ENCODE assay signal across 22 cellular contexts in the genomic region with DNA sequence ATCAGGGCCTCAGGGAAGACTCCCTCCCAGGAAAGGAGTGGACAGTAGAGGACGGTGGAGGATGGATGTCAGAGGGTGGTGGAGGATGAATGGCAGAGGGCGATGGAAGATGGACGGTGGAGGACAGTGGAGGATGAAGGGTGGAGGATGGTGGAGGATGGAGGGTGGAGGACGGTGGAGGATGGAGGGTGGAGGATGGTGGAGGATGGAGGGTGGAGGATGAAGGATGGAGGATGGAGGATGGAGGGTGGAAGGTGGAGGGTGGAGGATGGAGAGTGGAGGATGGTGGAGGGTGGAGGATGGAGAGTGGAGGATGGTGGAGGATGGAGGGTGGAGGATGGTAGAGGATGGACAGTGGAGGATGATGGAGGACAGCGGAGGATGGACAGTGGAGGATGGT.
A peak's percentile ranks its signal among the peaks of the same experiment; 100 is the strongest.
DNase-seq lines count a peak whose midpoint lies in the region; ATAC-seq and TF ChIP-seq lines count a peak whose summit lies in the region.
"Had no signal": no experiment of that assay in that cellular context is flagged by ENCODE, and none has a peak within 500 bp of the region (broad histone marks: within the 10 kb centered on the region; RNA-seq: fewer than 3 reads in every experiment).

No MANE protein-coding gene starts in this region.

- peak overlapping the region; percentile 66 for H3K4me2 ChIP-seq in neural cell (ENCODE audit: low read length)

- H3K27me3 ChIP-seq in left ventricle myocardium inferior (ENCODE audit: low read depth), result no peaks in the 10 kb centered on the region
- H3K27me3 ChIP-seq in neural cell (ENCODE audit: insufficient read depth, low read depth, low read length), result no peaks in the 10 kb centered on the region
- H3K27me3 ChIP-seq in vagina, result no peaks in the 10 kb centered on the region
- peaks cover 0 to 6% (median 0%) of the 10 kb centered on the region in 7 donors for H3K27me3 ChIP-seq in spleen (replicated peaks in 1 of 7)
- H3K27me3 ChIP-seq: cardiac muscle cell, left lung, upper lobe of left lung had no signal

- H3K79me2 ChIP-seq in neural cell (replicated peaks; ENCODE audit: insufficient read depth, low read length), result peaks cover 14% of the 10 kb centered on the region

- no peak for DNase-seq in left ventricle myocardium inferior
- DNase-seq in left cardiac atrium, result no peak
- no peak for DNase-seq in vagina (ENCODE audit: extremely low spot score in 2 of 2)
- DNase-seq in spleen, result no peak
- no peak for DNase-seq in omental fat pad (ENCODE audit: low spot score)
- DNase-seq: activated CD4-positive, CD25-positive, alpha-beta regulatory T cell treated with anti-CD3 and anti-CD28 coated beads, Interleukin-2, amount 50 U/mL, for 72 hours; immature natural killer cell; KG1; left lung; MV-4-11; NCI-H1694; stimulated activated CD4-positive, alpha-beta T cell treated with anti-CD3 and anti-CD28 coated beads, Interleukin-12 subunit alpha, Interleukin-12 subunit beta, amount 100 ng/mL, for 4 hours; stimulated activated naive CD8-positive, alpha-beta T cell treated with anti-CD3 and anti-CD28 coated beads, Interleukin-15, amount 100 ng/mL, for 72 hours; upper lobe of left lung had no signal

- H3K27ac ChIP-seq in left ventricle myocardium inferior (replicated peaks) (peak overlapping the region; percentile 42), cingulate gyrus (ENCODE audit: low read depth, low read length) (peak overlapping the region; percentile 55), neural cell (ENCODE audit: low read length) (peak overlapping the region; percentile 100), vagina (peak overlapping the region; percentile 7), spleen (peak overlapping the region in 3 of 8 donors; percentile 31 to 56 (median 39))
- H3K27ac ChIP-seq: C4-2B, cardiac muscle cell, epithelial cell of prostate, left lung, upper lobe of left lung had no signal

- ATAC-seq in left cardiac atrium, result no peak
- ATAC-seq in HG02610 (IDR thresholded peaks at IDR 0.05; ENCODE audit: unreplicated experiment), result no peak
- ATAC-seq in omental fat pad (ENCODE audit: low FRiP score), result no peak
- ATAC-seq: activated CD8-positive, alpha-beta T cell treated with anti-CD3 and anti-CD28 coated beads for 36 hours; HCT116; left lung; stimulated activated naive CD8-positive, alpha-beta T cell treated with anti-CD3 and anti-CD28 coated beads, Interleukin-15, amount 100 ng/mL, for 72 hours had no signal

- TF ChIP-seq POLR2A in vagina (IDR thresholded peaks at IDR 0.05), result no peak
- TF ChIP-seq POLR2A in spleen (IDR thresholded peaks at IDR 0.05), result no peak

- TF ChIP-seq EP300 in neural cell (conservative IDR thresholded peaks at IDR 0.05; ENCODE audit: poor library complexity, severe bottlenecking), result no peak

- intact Hi-C loops in left ventricle myocardium inferior (cut with micrococcal nuclease), result no loop called here
- intact Hi-C loops in left cardiac atrium (cut with DNase I), result no loop called here
- intact Hi-C loops in vagina (cut with DNase I), result loop anchor here (5.0 kb wide), 1 partner anchor 40 kb away; no protein-coding TSS in a partner anchor
- intact Hi-C loops in spleen (cut with DNase I; ENCODE audit: low total_unique reads), result no loop called here

- no peak overlapping the region for H2AFZ ChIP-seq in neural cell (ENCODE audit: low read depth, low read length)

- no peak for TF ChIP-seq RAD21 in neural cell (conservative IDR thresholded peaks at IDR 0.05)

- H3F3A ChIP-seq in neural cell (ENCODE audit: insufficient read depth, low read length, poor library complexity, severe bottlenecking), result peaks cover 26% of the 10 kb centered on the region

- TF ChIP-seq CTCF in left ventricle myocardium inferior (IDR thresholded peaks at IDR 0.05; ENCODE audit: borderline replicate concordance) (no peak), neural cell (IDR thresholded peaks at IDR 0.05; ENCODE audit: poor library complexity, severe bottlenecking) (no peak), vagina (IDR thresholded peaks at IDR 0.05) (no peak), spleen (IDR thresholded peaks at IDR 0.05 in 8 of 11, conservative IDR thresholded peaks at IDR 0.05 in 3 of 11) (no peak), omental fat pad (IDR thresholded peaks at IDR 0.05) (no peak)

- 89 to 100% (median 95%) methylated on average over 5 of the region's 5 CpGs for WGBS in spleen, 5 donors

- no peaks in the 10 kb centered on the region for H3K9me3 ChIP-seq in left ventricle myocardium inferior (replicated peaks)
- no peaks in the 10 kb centered on the region for H3K9me3 ChIP-seq in neural cell (ENCODE audit: low read length)
- H3K9me3 ChIP-seq in vagina, result no peaks in the 10 kb centered on the region
- H3K9me3 ChIP-seq in spleen, result no peaks in the 10 kb centered on the region
- H3K9me3 ChIP-seq: left lung, upper lobe of left lung had no signal

- H3K4me1 ChIP-seq in left ventricle myocardium inferior (peaks cover 81% of the 10 kb centered on the region), vagina (peaks cover 50% of the 10 kb centered on the region), spleen (peaks cover 27 to 78% (median 53%) of the 10 kb centered on the region in 6 donors)

- H3K9ac ChIP-seq in neural cell (ENCODE audit: low read length), result peak overlapping the region; percentile 93

- no peaks in the 10 kb centered on the region for H4K20me1 ChIP-seq in neural cell (ENCODE audit: insufficient read depth)

- H3K9me2 ChIP-seq in neural cell (ENCODE audit: insufficient read depth, low read length), result no peaks in the 10 kb centered on the region

- H3K36me3 ChIP-seq in left ventricle myocardium inferior (no peaks in the 10 kb centered on the region), neural cell (ENCODE audit: insufficient read depth, low read length) (no peaks in the 10 kb centered on the region), vagina (no peaks in the 10 kb centered on the region), spleen (no peaks in the 10 kb centered on the region)
- H3K36me3 ChIP-seq: cardiac muscle cell, left lung, upper lobe of left lung had no signal

- H3K4me3 ChIP-seq in left ventricle myocardium inferior, result no peak overlapping the region
- H3K4me3 ChIP-seq in neural cell (ENCODE audit: low read length), result peak overlapping the region; percentile 61
- no peak overlapping the region for H3K4me3 ChIP-seq in vagina
- no peak overlapping the region for H3K4me3 ChIP-seq in spleen
- H3K4me3 ChIP-seq: cardiac muscle cell, left lung, upper lobe of left lung had no signal

TF ChIP-seq in neural cell, 6 proteins besides CTCF, POLR2A, EP300 and RAD21:
- TF ChIP-seq TAF1 (IDR thresholded peaks at IDR 0.05; ENCODE audit: low read depth) (no peak), REST (IDR thresholded peaks at IDR 0.05; ENCODE audit: borderline replicate concordance) (no peak), POLR2AphosphoS5 (IDR thresholded peaks at IDR 0.05) (no peak), EZH2 (IDR thresholded peaks at IDR 0.05; ENCODE audit: borderline replicate concordance, insufficient read depth, low read length, poor library complexity, severe bottlenecking) (no peak), MXI1 (conservative IDR thresholded peaks at IDR 0.05; ENCODE audit: poor library complexity, severe bottlenecking) (no peak)
